ENCODE assay signal across 13 cellular contexts in genomic region chr22:33272180-33272579, GRCh38.
DNase-seq lines count a peak whose midpoint lies in the region; ATAC-seq and TF ChIP-seq lines count a peak whose summit lies in the region.
"Had no signal": no experiment of that assay in that cellular context is flagged by ENCODE, and none has a peak within 500 bp of the region (broad histone marks: within the 10 kb centered on the region; RNA-seq: fewer than 3 reads in every experiment).

No MANE protein-coding gene starts in this region.

- no peak for TF ChIP-seq POLR2A in testis (IDR thresholded peaks at IDR 0.05)

- no peaks in the 10 kb centered on the region for H3K9me2 ChIP-seq in SU-DHL-6 (replicated peaks; ENCODE audit: insufficient read depth, low read length)

- H4K20me1 ChIP-seq in BLaER1 treated with 17β-estradiol and CSF1 and Interleukin-3, amounts not matched to agents 10 nM and 100 nM = no peaks in the 10 kb centered on the region
- no peaks in the 10 kb centered on the region for H4K20me1 ChIP-seq in SU-DHL-6 (ENCODE audit: low read depth, low read length)

- H2AFZ ChIP-seq in SU-DHL-6 (ENCODE audit: low read depth, low read length, severe bottlenecking) = peak overlapping the region; percentile 16

- ATAC-seq in GM21423 (IDR thresholded peaks at IDR 0.05; ENCODE audit: unreplicated experiment) = peak; percentile 45
- peak; percentile 40 for ATAC-seq in HG03108 (IDR thresholded peaks at IDR 0.05; ENCODE audit: unreplicated experiment)

- 75 to 83% methylated on average over 2 of the region's 2 CpGs for WGBS in testis, 2 donors

- peak overlapping the region; percentile 59 to 88 (median 73); a peak in 21 of 22 replicates for H3K4me2 ChIP-seq in BLaER1 treated with 17β-estradiol and CSF1 and Interleukin-3, amounts not matched to agents 10 nM and 100 nM
- peak overlapping the region; percentile 59 for H3K4me2 ChIP-seq in SU-DHL-6 (ENCODE audit: low read depth, low read length, poor library complexity, severe bottlenecking)

- no peak overlapping the region for H3K4me3 ChIP-seq in BLaER1 treated with 17β-estradiol and CSF1 and Interleukin-3, amounts not matched to agents 10 nM and 100 nM
- H3K4me3 ChIP-seq in SU-DHL-6 (ENCODE audit: insufficient read depth, low read length, poor library complexity, severe bottlenecking) (peak overlapping the region; percentile 28), testis (no peak overlapping the region)
- H3K4me3 ChIP-seq: dorsolateral prefrontal cortex had no signal

- peaks cover 3 to 43% (median 36%) of the 10 kb centered on the region in 11 experiments; a peak in 19 of 22 replicates for H3K9me3 ChIP-seq in BLaER1 treated with 17β-estradiol and CSF1 and Interleukin-3, amounts not matched to agents 10 nM and 100 nM (replicated peaks in 1 of 11)
- H3K9me3 ChIP-seq in SU-DHL-6 (ENCODE audit: insufficient read depth, low read length) = no peaks in the 10 kb centered on the region
- no peaks in the 10 kb centered on the region for H3K9me3 ChIP-seq in testis

- intact Hi-C loops in testis (cut with DNase I; ENCODE audit: low total_unique reads) = no loop called here

- H3K9ac ChIP-seq in BLaER1 treated with 17β-estradiol and CSF1 and Interleukin-3, amounts not matched to agents 10 nM and 100 nM = peak overlapping the region in 8 of 11 experiments; percentile 23 to 75 (median 67); a peak in 16 of 22 replicates
- H3K9ac ChIP-seq in SU-DHL-6 (ENCODE audit: low read length) = peak overlapping the region; percentile 40

- H3K79me2 ChIP-seq in SU-DHL-6 (ENCODE audit: insufficient read depth, low read length) = no peaks in the 10 kb centered on the region

- DNase-seq in testis = no peak
- no peak for DNase-seq in OCI-M2 (lab: John Stamatoyannopoulos, UW; ENCODE audit: unreplicated experiment)
- no peak for DNase-seq in effector CD4-positive, alpha-beta T cell
- no peak for DNase-seq in activated effector memory CD4-positive, alpha-beta T cell treated with anti-CD3 and anti-CD28 coated beads, Interleukin-2, amount 50 U/mL, for 16 hours
- DNase-seq: foreskin melanocyte; NK-92 treated with Interleukin-12 subunit alpha and Interleukin-12 subunit beta, amount 100 ng/mL, for 24 hours; stimulated activated naive CD4-positive, alpha-beta T cell; T-helper 17 cell had no signal

- H3K4me1 ChIP-seq in BLaER1 treated with 17β-estradiol and CSF1 and Interleukin-3, amounts not matched to agents 10 nM and 100 nM = peaks cover 38 to 73% (median 58%) of the 10 kb centered on the region in 10 experiments
- no peaks in the 10 kb centered on the region for H3K4me1 ChIP-seq in testis

- peak overlapping the region in 10 of 11 experiments; percentile 2 to 91 (median 80); a peak in 18 of 22 replicates for H3K27ac ChIP-seq in BLaER1 treated with 17β-estradiol and CSF1 and Interleukin-3, amounts not matched to agents 10 nM and 100 nM
- H3K27ac ChIP-seq in SU-DHL-6 (ENCODE audit: low read depth, low read length) (peak overlapping the region; percentile 88), testis (no peak overlapping the region)

- H3F3A ChIP-seq in SU-DHL-6 (ENCODE audit: insufficient read depth) = peaks cover 24% of the 10 kb centered on the region

- TF ChIP-seq CTCF in SU-DHL-6 (IDR thresholded peaks at IDR 0.05; ENCODE audit: insufficient read depth, low read length, poor library complexity, severe bottlenecking) = no peak
- no peak for TF ChIP-seq CTCF in testis (IDR thresholded peaks at IDR 0.05)

- peaks cover 17 to 53% (median 29%) of the 10 kb centered on the region in 11 experiments; a peak in 21 of 22 replicates for H3K36me3 ChIP-seq in BLaER1 treated with 17β-estradiol and CSF1 and Interleukin-3, amounts not matched to agents 10 nM and 100 nM
- H3K36me3 ChIP-seq in SU-DHL-6 (ENCODE audit: low read length) (no peaks in the 10 kb centered on the region), testis (ENCODE audit: low read depth, missing control alignments) (no peaks in the 10 kb centered on the region)

- H3K27me3 ChIP-seq in BLaER1 treated with 17β-estradiol and CSF1 and Interleukin-3, amounts not matched to agents 10 nM and 100 nM = no peaks in the 10 kb centered on the region
- no peaks in the 10 kb centered on the region for H3K27me3 ChIP-seq in SU-DHL-6 (ENCODE audit: low read length)
- no peaks in the 10 kb centered on the region for H3K27me3 ChIP-seq in testis
- H3K27me3 ChIP-seq: dorsolateral prefrontal cortex had no signal

Comparison
In these comparisons a context has a peak if more than half of its experiments do, and no peak if none do; other contexts are left out.
1. H3K27ac ChIP-seq: peak in BLaER1 treated with 17β-estradiol and CSF1 and Interleukin-3, amounts not matched to agents 10 nM and 100 nM (10 of 11) and SU-DHL-6 (single experiment); none in testis (0 of 2).